Comparison of ENCODE assay signal across 9 cellular contexts in the genomic region with DNA sequence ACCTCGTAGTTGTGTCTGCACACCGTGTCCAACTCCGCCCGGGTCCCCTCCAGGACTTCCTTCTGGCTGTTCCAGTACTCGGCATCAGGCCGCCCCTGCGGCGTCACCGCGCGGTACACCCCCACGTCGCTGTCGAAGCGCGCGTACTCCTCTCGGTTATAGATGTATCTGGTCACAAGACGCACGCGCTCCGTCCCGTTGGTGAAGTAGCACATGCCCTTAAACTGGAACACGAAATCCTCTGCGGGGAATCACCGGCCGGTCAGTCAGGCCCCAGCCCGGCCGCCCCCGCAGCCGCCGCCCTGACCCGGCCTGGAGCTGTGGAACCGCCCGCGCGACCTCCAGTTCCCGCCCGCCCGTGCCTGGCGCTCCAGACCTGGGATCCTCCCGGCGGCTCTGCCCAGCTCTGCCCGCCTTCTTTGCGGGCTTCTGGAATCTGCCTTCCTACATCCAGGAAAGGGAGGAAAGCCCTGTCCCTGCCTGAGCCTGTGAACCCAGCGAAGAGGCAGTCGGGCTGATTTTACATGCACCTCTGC. TPM values are rescaled to one million over a fixed set of nuclear protein-coding genes. Genes with fewer than 3 reads are reported as not detected.
DNase-seq lines count a peak whose midpoint lies in the region; ATAC-seq and TF ChIP-seq lines count a peak whose summit lies in the region.
"Had no signal": no experiment of that assay in that cellular context is flagged by ENCODE, and none has a peak within 500 bp of the region (broad histone marks: within the 10 kb centered on the region; RNA-seq: fewer than 3 reads in every experiment).

No MANE protein-coding gene starts in this region.

- intact Hi-C loops in thyroid gland (cut with DNase I) = no loop called here

- H3K27me3 Mint-ChIP-seq in activated CD8-positive, alpha-beta memory T cell treated with anti-CD3 and anti-CD28 coated beads, Interleukin-2, amount 10 ng/mL, durations not matched to agents 7 days and 5 days = peaks cover 12% of the 10 kb centered on the region

- peaks cover 46% of the 10 kb centered on the region for H3K36me3 Mint-ChIP-seq in activated CD8-positive, alpha-beta memory T cell treated with anti-CD3 and anti-CD28 coated beads, Interleukin-2, amount 10 ng/mL, durations not matched to agents 7 days and 5 days

- H3K4me3 Mint-ChIP-seq in activated CD8-positive, alpha-beta memory T cell treated with anti-CD3 and anti-CD28 coated beads, Interleukin-2, amount 10 ng/mL, durations not matched to agents 7 days and 5 days = peak overlapping the region; percentile 90

- TF ChIP-seq CTCF in right atrium auricular region (IDR thresholded peaks at IDR 0.05) (no peak), thyroid gland (IDR thresholded peaks at IDR 0.05) (no peak)

- CTCF ChIA-PET in activated CD8-positive, alpha-beta memory T cell treated with anti-CD3 and anti-CD28 coated beads, Interleukin-2, amount 10 ng/mL, durations not matched to agents 7 days and 5 days (lab: Charles Lee) = interaction anchor here (0.8 to 2.4 kb wide), 2 partner anchors 27 to 189 kb away, joined by 3 to 12 read pairs; partner anchors contain the start of genes PSMB9 and TAP1

- H3K9me3 Mint-ChIP-seq in activated CD8-positive, alpha-beta memory T cell treated with anti-CD3 and anti-CD28 coated beads, Interleukin-2, amount 10 ng/mL, durations not matched to agents 7 days and 5 days (ENCODE audit: low read depth) = no peaks in the 10 kb centered on the region

- H3K27me3 ChIP-seq in right atrium auricular region = no peaks in the 10 kb centered on the region
- H3K27me3 ChIP-seq in thyroid gland = no peaks in the 10 kb centered on the region

- H3K27ac ChIP-seq in right atrium auricular region (no peak overlapping the region), thyroid gland (no peak overlapping the region)

- 13% methylated on average over 7 of the region's 47 CpGs; no CpG with 5 or more reads in 1 of the 2 donors for WGBS in thyroid gland, 2 donors

- ATAC-seq in HG02642 (IDR thresholded peaks at IDR 0.05; ENCODE audit: poor library complexity, unreplicated experiment) = peak; percentile 46
- peak; percentile 28 for ATAC-seq in activated CD8-positive, alpha-beta memory T cell treated with anti-CD3 and anti-CD28 coated beads, Interleukin-2, amount 10 ng/mL, durations not matched to agents 7 days and 5 days

- H3K36me3 ChIP-seq in right atrium auricular region (no peaks in the 10 kb centered on the region), thyroid gland (no peaks in the 10 kb centered on the region)

- peaks cover 68% of the 10 kb centered on the region for H3K4me1 Mint-ChIP-seq in activated CD8-positive, alpha-beta memory T cell treated with anti-CD3 and anti-CD28 coated beads, Interleukin-2, amount 10 ng/mL, durations not matched to agents 7 days and 5 days

- no peaks in the 10 kb centered on the region for H3K9me3 ChIP-seq in right atrium auricular region
- H3K9me3 ChIP-seq in thyroid gland = no peaks in the 10 kb centered on the region

- H3K4me3 ChIP-seq in right atrium auricular region (no peak overlapping the region), thyroid gland (replicated peaks in 1 of 3) (no peak overlapping the region)

- no peaks in the 10 kb centered on the region for H3K4me1 ChIP-seq in right atrium auricular region
- H3K4me1 ChIP-seq in thyroid gland = no peaks in the 10 kb centered on the region

- H3K27ac Mint-ChIP-seq in activated CD8-positive, alpha-beta memory T cell treated with anti-CD3 and anti-CD28 coated beads, Interleukin-2, amount 10 ng/mL, durations not matched to agents 7 days and 5 days = peak overlapping the region; percentile 89

- TF ChIP-seq POLR2A in thyroid gland (IDR thresholded peaks at IDR 0.05) = no peak

- DNase-seq in activated CD8-positive, alpha-beta memory T cell treated with anti-CD3 and anti-CD28 coated beads, Interleukin-2, amount 10 ng/mL, durations not matched to agents 7 days and 5 days = peak; percentile 72
- DNase-seq in right atrium auricular region (ENCODE audit: low spot score) (peak; percentile 61), thyroid gland (no peak), DMS 273 treated with DMSO at 0.1 percent for 48 hours (lab: John Stamatoyannopoulos, UW) (no peak), NCI-H1092 treated with DMSO at 0.1 percent for 48 hours (lab: John Stamatoyannopoulos, UW) (no peak), SKM-1 (lab: John Stamatoyannopoulos, UW; ENCODE audit: unreplicated experiment) (no peak)
- peak; percentile 55 for DNase-seq in stimulated activated CD8-positive, alpha-beta memory T cell treated with anti-CD3 and anti-CD28 coated beads, Interleukin-4, amount 100 ng/mL, for 48 hours

RNA-seq across cellular contexts. Expression of gene HLA-DQB1, which starts 1.6 kb away (rescaled TPM):
- 10 to 100 TPM; 72.9 to 89.8 TPM for total RNA-seq in activated CD8-positive, alpha-beta memory T cell treated with anti-CD3 and anti-CD28 coated beads, Interleukin-2, amount 10 ng/mL, durations not matched to agents 7 days and 5 days
- total RNA-seq in right atrium auricular region (1 to 10 TPM in 1 of 2 donors, under 1 TPM in 1; 0.59 to 1.8 TPM), thyroid gland (1 to 10 TPM in 2 of 4 donors, under 1 TPM in 1, not detected in 1; 0.27 to 8.6 (median 2.7) TPM)

RNA-seq across cellular contexts. Expression of gene HLA-DQA1, which starts 27.7 kb away (rescaled TPM):
- 100 to 1,000 TPM in 1 of 2 experiments, 10 to 100 TPM in 1; 74.4 to 143 TPM for total RNA-seq in activated CD8-positive, alpha-beta memory T cell treated with anti-CD3 and anti-CD28 coated beads, Interleukin-2, amount 10 ng/mL, durations not matched to agents 7 days and 5 days
- total RNA-seq in right atrium auricular region = 1 to 10 TPM in 1 of 2 donors, under 1 TPM in 1; 0.63 to 2.9 TPM
- total RNA-seq in thyroid gland = 10 to 100 TPM in 2 of 4 donors, 1 to 10 TPM in 2; 1.7 to 19.6 (median 10.2) TPM
- total RNA-seq: dermis microvascular lymphatic vessel endothelial cell had no signal

Comparison
In these comparisons a context has a peak if more than half of its experiments do, and no peak if none do; other contexts are left out.
1. DNase-seq: peak in activated CD8-positive, alpha-beta memory T cell treated with anti-CD3 and anti-CD28 coated beads, Interleukin-2, amount 10 ng/mL, durations not matched to agents 7 days and 5 days (single experiment), right atrium auricular region (single experiment) and stimulated activated CD8-positive, alpha-beta memory T cell treated with anti-CD3 and anti-CD28 coated beads, Interleukin-4, amount 100 ng/mL, for 48 hours (single experiment); none in thyroid gland (0 of 2), DMS 273 treated with DMSO at 0.1 percent for 48 hours (single experiment), NCI-H1092 treated with DMSO at 0.1 percent for 48 hours (single experiment) and SKM-1 (single experiment).
2. RNA of gene HLA-DQB1, which starts 1.6 kb away (total RNA-seq): 72.9 to 89.8 TPM in activated CD8-positive, alpha-beta memory T cell treated with anti-CD3 and anti-CD28 coated beads, Interleukin-2, amount 10 ng/mL, durations not matched to agents 7 days and 5 days; 0.27 to 8.6 TPM in thyroid gland and 0.59 to 1.8 TPM in right atrium auricular region; every median in the first group is over 4 times any median in the second.